In the genomic region with DNA sequence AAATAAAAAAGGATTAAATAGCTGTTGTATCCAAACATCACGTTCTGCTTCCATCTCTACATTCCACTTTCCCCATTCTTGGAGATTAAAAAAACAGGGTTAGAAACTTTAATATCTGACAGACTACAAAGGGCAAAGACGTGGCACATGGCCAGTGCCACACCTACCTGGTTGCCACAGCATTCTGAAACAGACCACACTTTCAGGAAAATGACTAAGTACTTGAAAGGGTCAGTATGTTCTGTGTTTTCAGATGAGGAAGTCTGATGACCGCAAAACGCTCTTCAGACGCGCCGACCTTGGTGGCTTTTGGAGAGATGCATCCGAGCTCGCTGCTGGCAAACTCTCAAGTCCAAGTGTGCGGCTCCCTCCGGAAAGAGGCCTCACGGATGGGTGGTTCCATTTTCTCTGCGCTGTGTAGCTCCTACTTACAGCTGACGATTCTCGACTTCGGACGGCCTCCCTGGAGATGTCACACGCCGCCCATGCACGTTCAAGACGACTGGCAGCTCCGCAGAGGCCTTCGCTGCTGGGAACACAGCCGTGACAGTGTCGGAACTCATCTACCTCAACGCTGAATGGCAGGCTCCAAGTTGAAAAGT, we compare ENCODE assay signal across 8 cellular contexts. TPM values are rescaled to one million over a fixed set of nuclear protein-coding genes. Genes with fewer than 3 reads are reported as not detected.
A peak's percentile ranks its signal among the peaks of the same experiment; 100 is the strongest.
DNase-seq lines count a peak whose midpoint lies in the region; ATAC-seq and TF ChIP-seq lines count a peak whose summit lies in the region.

No MANE protein-coding gene starts in this region.

- H3K4me3 ChIP-seq in osteoblast (ENCODE audit: insufficient read depth, low read length), result no peak overlapping the region

- in situ Hi-C loops in GM13977 (cut with MboI; ENCODE audit: low pct_unique_long_range_greater_than_20kb, low sequenced_read_pairs, unreplicated experiment), result no loop called here

- peak overlapping the region; percentile 12 for H3K27ac ChIP-seq in osteoblast (ENCODE audit: low read depth, low read length)

- no peaks in the 10 kb centered on the region for H3K27me3 ChIP-seq in osteoblast (ENCODE audit: insufficient read depth, low read length)

- ATAC-seq in GM21825 (IDR thresholded peaks at IDR 0.05; ENCODE audit: unreplicated experiment), result no peak

- peak overlapping the region; percentile 28 for H3K4me2 ChIP-seq in osteoblast (ENCODE audit: insufficient read depth, low read length)

- H4K20me1 ChIP-seq in osteoblast (ENCODE audit: insufficient read depth, low read length), result peaks cover 9% of the 10 kb centered on the region

- DNase-seq in ELR (ENCODE audit: low read depth) (peak; percentile 68), NOMO-1 (lab: John Stamatoyannopoulos, UW; ENCODE audit: unreplicated experiment in 2 of 2) (peak; percentile 94 to 99), dermis microvascular lymphatic vessel endothelial cell (ENCODE audit: low read depth in 2 of 2) (peak; percentile 54 to 98), osteoblast (ENCODE audit: insufficient read length, low spot score, missing footprints) (no peak), NCI-H2171 treated with DMSO at 0.1 percent for 48 hours (lab: John Stamatoyannopoulos, UW) (no peak), GM13977 (ENCODE audit: low spot score) (no peak)
- no peak for DNase-seq in activated CD8-positive, alpha-beta memory T cell treated with anti-CD3 and anti-CD28 coated beads, Interleukin-2, amount 50 U/mL, for 4 hours

- peaks cover 75% of the 10 kb centered on the region for H3K36me3 ChIP-seq in osteoblast (ENCODE audit: insufficient read depth, low read length)

- no peaks in the 10 kb centered on the region for H3K9me3 ChIP-seq in osteoblast (ENCODE audit: low read depth, low read length)

- TF ChIP-seq CTCF in osteoblast (IDR thresholded peaks at IDR 0.05; ENCODE audit: extremely low read depth, low read depth, low read length) (no peak), GM13977 (IDR thresholded peaks at IDR 0.05; ENCODE audit: extremely low read depth, insufficient read depth, missing control alignments) (no peak)

- H3K4me1 ChIP-seq in osteoblast (ENCODE audit: insufficient read depth, low read length), result no peaks in the 10 kb centered on the region

- peaks cover 8% of the 10 kb centered on the region for H3K79me2 ChIP-seq in osteoblast (ENCODE audit: insufficient read depth, low read length)

- H2AFZ ChIP-seq in osteoblast (ENCODE audit: low read length), result peak overlapping the region; percentile 9

RNA-seq across cellular contexts. Expression of gene MAP1LC3B, which starts 15.5 kb away (rescaled TPM):
- total RNA-seq in dermis microvascular lymphatic vessel endothelial cell (20.9 and 33.3 TPM in 2 replicates), osteoblast (44.5 and 62.5 TPM in 2 replicates)

RNA-seq across cellular contexts. Expression of gene FBXO31, which starts 24.0 kb away (rescaled TPM):
- total RNA-seq in dermis microvascular lymphatic vessel endothelial cell, result 14.9 and 21.7 TPM in 2 replicates
- 31.2 and 33.3 TPM in 2 replicates for total RNA-seq in osteoblast

Comparison
In these comparisons a context has a peak if more than half of its experiments do, and no peak if none do; other contexts are left out.
1. DNase-seq: peak in ELR (single experiment), NOMO-1 (2 of 2) and dermis microvascular lymphatic vessel endothelial cell (2 of 2); none in osteoblast (single experiment), NCI-H2171 treated with DMSO at 0.1 percent for 48 hours (single experiment), activated CD8-positive, alpha-beta memory T cell treated with anti-CD3 and anti-CD28 coated beads, Interleukin-2, amount 50 U/mL, for 4 hours (single experiment) and GM13977 (single experiment).